1 cellular context compared by ENCODE assay signal in genomic region chr3:12994357-12994606, GRCh38.
TF ChIP-seq lines count a peak whose summit lies in the region.

No MANE protein-coding gene starts in this region.

TF ChIP-seq in K562, 482 proteins besides CTCF, POLR2A, EP300 and RAD21 (continued from another document and continues in another):
- no peak for TF ChIP-seq ZBTB33 (CRISPR knock-in tag; IDR thresholded peaks at IDR 0.05)
- no peak for TF ChIP-seq ATF1 (CRISPR knock-in tag; IDR thresholded peaks at IDR 0.05)
- peak; percentile 54; the same call in 1 of the 2 replicates for TF ChIP-seq ATF1 (tag; IDR thresholded peaks at IDR 0.05)
- TF ChIP-seq MEIS2 (IDR thresholded peaks at IDR 0.05; ENCODE audit: partially characterized antibody), result no peak
- TF ChIP-seq GTF3C2 (IDR thresholded peaks at IDR 0.05; ENCODE audit: borderline replicate concordance, extremely low read depth, insufficient read length), result no peak
- TF ChIP-seq CGGBP1 (CRISPR knock-in tag; IDR thresholded peaks at IDR 0.05), result no peak
- peak; percentile 2 for TF ChIP-seq FUS (optimal IDR thresholded peaks at IDR 0.05; ENCODE audit: low read depth, low read length)
- peak; percentile 51; the same call in 1 of the 2 replicates for TF ChIP-seq ZBTB12 (CRISPR knock-in tag; IDR thresholded peaks at IDR 0.05)
- no peak for TF ChIP-seq MIER1 (IDR thresholded peaks at IDR 0.05; ENCODE audit: low read depth)
- TF ChIP-seq ZBED1 (IDR thresholded peaks at IDR 0.05), result no peak
- peak; percentile 80 for TF ChIP-seq CHD1 (IDR thresholded peaks at IDR 0.05; ENCODE audit: low read length)
- TF ChIP-seq DMBX1 (CRISPR knock-in tag; IDR thresholded peaks at IDR 0.05; ENCODE audit: borderline replicate concordance), result peak; percentile 13; the same call in 1 of the 2 replicates
- no peak for TF ChIP-seq PBX2 (CRISPR knock-in tag; IDR thresholded peaks at IDR 0.05; ENCODE audit: low read depth)
- TF ChIP-seq PBX2 (tag; conservative IDR thresholded peaks at IDR 0.05; ENCODE audit: low read depth), result no peak
- no peak for TF ChIP-seq ZBTB49 (CRISPR knock-in tag; IDR thresholded peaks at IDR 0.05; ENCODE audit: borderline replicate concordance)
- peak; percentile 38; the same call in 1 of the 2 replicates for TF ChIP-seq ZNF12 (CRISPR knock-in tag; IDR thresholded peaks at IDR 0.05)
- no peak for TF ChIP-seq ZFP30 (CRISPR knock-in tag; IDR thresholded peaks at IDR 0.05; ENCODE audit: borderline replicate concordance)
- TF ChIP-seq TCF3 (CRISPR knock-in tag; IDR thresholded peaks at IDR 0.05), result no peak
- TF ChIP-seq MCM5 (IDR thresholded peaks at IDR 0.05; ENCODE audit: low read depth), result no peak
- no peak for TF ChIP-seq ARID4B (CRISPR knock-in tag; IDR thresholded peaks at IDR 0.05)
- no peak; the same call in 1 of the 2 replicates for TF ChIP-seq ZNF830 (CRISPR knock-in tag; IDR thresholded peaks at IDR 0.05)
- TF ChIP-seq GMEB1 (CRISPR knock-in tag; IDR thresholded peaks at IDR 0.05), result no peak
- TF ChIP-seq ZEB2 (IDR thresholded peaks at IDR 0.05), result no peak
- TF ChIP-seq ZNF3 (CRISPR knock-in tag; IDR thresholded peaks at IDR 0.05), result no peak
- TF ChIP-seq PYGO2 (tag; IDR thresholded peaks at IDR 0.05), result no peak
- no peak for TF ChIP-seq ZNF384 (IDR thresholded peaks at IDR 0.05; ENCODE audit: low read depth, low read length)
- no peak for TF ChIP-seq ZNF407 (IDR thresholded peaks at IDR 0.05; ENCODE audit: low read depth)
- no peak for TF ChIP-seq ZNF431 (CRISPR knock-in tag; IDR thresholded peaks at IDR 0.05)
